In genomic region chr16:27314161-27314723, GRCh38 we compare ENCODE assay signal across 9 cellular contexts. TPM values are rescaled to one million over a fixed set of nuclear protein-coding genes. Genes with fewer than 3 reads are reported as not detected.
DNase-seq lines count a peak whose midpoint lies in the region; ATAC-seq and TF ChIP-seq lines count a peak whose summit lies in the region.
"Had no signal": no experiment of that assay in that cellular context is flagged by ENCODE, and none has a peak within 500 bp of the region (broad histone marks: within the 10 kb centered on the region; RNA-seq: fewer than 3 reads in every experiment).

No MANE protein-coding gene starts in this region.

- ATAC-seq in esophagus mucosa: peak; percentile 12
- ATAC-seq in naive B cell (ENCODE audit: low read depth in 2 of 2): peak; percentile 34 to 35
- ATAC-seq in GM18870 (IDR thresholded peaks at IDR 0.05; ENCODE audit: unreplicated experiment): no peak

- peaks cover 50 to 85% (median 70%) of the 10 kb centered on the region in 3 donors for H3K4me1 Mint-ChIP-seq in naive B cell

- H3K27ac Mint-ChIP-seq in naive B cell: peak overlapping the region; percentile 95 to 99 (median 98)

- H3K27me3 Mint-ChIP-seq in naive B cell: no peaks in the 10 kb centered on the region

- H2AFZ ChIP-seq in KMS-11 (ENCODE audit: low read depth): peak overlapping the region; percentile 95

- H3K9me3 ChIP-seq in suprapubic skin: no peaks in the 10 kb centered on the region

- peak in 1 of 2 donors; percentile 66 for TF ChIP-seq POLR2A in suprapubic skin (IDR thresholded peaks at IDR 0.05)

- no peak for TF ChIP-seq EP300 in suprapubic skin (IDR thresholded peaks at IDR 0.05)

- DNase-seq in NOMO-1 (lab: John Stamatoyannopoulos, UW; ENCODE audit: unreplicated experiment in 2 of 2) (peak; percentile 5 to 15), NOMO-1 treated with dmso at 0.1 percent for 144 hours (lab: John Stamatoyannopoulos, UW; ENCODE audit: unreplicated experiment) (no peak), naive B cell (peak; percentile 58), suprapubic skin (ENCODE audit: low spot score in 2 of 2) (peak; percentile 84 to 88)
- DNase-seq in activated CD8-positive, alpha-beta memory T cell treated with anti-CD3 and anti-CD28 coated beads, Interleukin-2, amount 50 U/mL, for 1 hour (ENCODE audit: extremely low read depth): peak; percentile 57

- peak overlapping the region; percentile 96 to 100 (median 99) for H3K4me3 Mint-ChIP-seq in naive B cell

- H3K36me3 ChIP-seq in KMS-11 (ENCODE audit: insufficient read depth) (no peaks in the 10 kb centered on the region), suprapubic skin (no peaks in the 10 kb centered on the region)

- H3K36me3 Mint-ChIP-seq in naive B cell: peaks cover 31 to 33% of the 10 kb centered on the region in 2 donors

- peak overlapping the region; percentile 31; the same call in 1 of the 2 replicates for H3K27ac ChIP-seq in KMS-11
- H3K27ac ChIP-seq in suprapubic skin: peak overlapping the region; percentile 95
- H3K27ac ChIP-seq: C4-2B had no signal

- H4K20me1 ChIP-seq in KMS-11 (ENCODE audit: insufficient read depth): no peaks in the 10 kb centered on the region

- no peaks in the 10 kb centered on the region; the same call in 1 of the 2 replicates for H3K79me2 ChIP-seq in KMS-11 (ENCODE audit: insufficient read depth, low read depth)

- TF ChIP-seq CTCF in KMS-11 (conservative IDR thresholded peaks at IDR 0.05; ENCODE audit: low read depth, low read length) (no peak), suprapubic skin (IDR thresholded peaks at IDR 0.05) (no peak)

- H3K4me3 ChIP-seq in KMS-11 (IDR thresholded peaks at IDR 0.05; ENCODE audit: insufficient read depth, low read depth, low read length): no peak overlapping the region
- H3K4me3 ChIP-seq in suprapubic skin: peak overlapping the region; percentile 83

- under 1% methylated on average over 18 of the region's 39 CpGs for WGBS in suprapubic skin

- H3K4me2 ChIP-seq in KMS-11: peak overlapping the region; percentile 87

- peak overlapping the region; percentile 85 for H3K9ac ChIP-seq in KMS-11

- H3K27me3 ChIP-seq in KMS-11 (ENCODE audit: insufficient read depth, low read depth) (no peaks in the 10 kb centered on the region), suprapubic skin (no peaks in the 10 kb centered on the region)

- H3K4me1 ChIP-seq in KMS-11 (ENCODE audit: low read depth, poor library complexity, severe bottlenecking) (peaks cover 19% of the 10 kb centered on the region), suprapubic skin (peaks cover 56% of the 10 kb centered on the region)

- no peaks in the 10 kb centered on the region for H3K9me3 Mint-ChIP-seq in naive B cell

RNA-seq across cellular contexts. Expression of gene IL4R, which starts 0.5 kb away (rescaled TPM):
- 119 TPM for total RNA-seq in esophagus mucosa
- polyA plus RNA-seq in naive B cell (ENCODE audit: low read depth in 6 of 6): 1,000 to 10,000 TPM in 1 of 6 donors, 100 to 1,000 TPM in 5; 355 to 1,202 (median 525) TPM
- 10 to 100 TPM; 27.2 to 32.8 (median 30.5) TPM for total RNA-seq in suprapubic skin

RNA-seq across cellular contexts. Expression of gene NSMCE1, which starts 45.7 kb away (rescaled TPM):
- total RNA-seq in esophagus mucosa (46.8 TPM), suprapubic skin (10 to 100 TPM; 23.0 to 32.2 (median 29.3) TPM)
- 100 to 1,000 TPM; 178 to 217 (median 195) TPM for polyA plus RNA-seq in naive B cell (ENCODE audit: low read depth in 6 of 6)
